ENCODE assay signal across 1 cellular context in genomic region chr12:818733-819132, GRCh38.
A peak's percentile ranks its signal among the peaks of the same experiment; 100 is the strongest.
TF ChIP-seq lines count a peak whose summit lies in the region.

No MANE protein-coding gene starts in this region.

TF ChIP-seq in K562, 482 proteins besides CTCF, POLR2A, EP300 and RAD21 (continued from another document and continues in another):
- TF ChIP-seq NR0B1 (IDR thresholded peaks at IDR 0.05; ENCODE audit: partially characterized antibody) (no peak), ESRRA (IDR thresholded peaks at IDR 0.05; ENCODE audit: borderline replicate concordance, low read depth) (no peak), NFE2 (IDR thresholded peaks at IDR 0.05; ENCODE audit: low read depth) (peak; percentile 74), MBD2 (IDR thresholded peaks at IDR 0.05; ENCODE audit: borderline replicate concordance, low read depth) (no peak), TCF15 (CRISPR knock-in tag; IDR thresholded peaks at IDR 0.05) (no peak), SAP30 (IDR thresholded peaks at IDR 0.05; ENCODE audit: borderline replicate concordance, insufficient read depth, low read depth, low read length, poor library complexity, severe bottlenecking) (no peak), ZBTB2 (IDR thresholded peaks at IDR 0.05) (no peak), ETV1 (tag; conservative IDR thresholded peaks at IDR 0.05; ENCODE audit: low read depth) (no peak), FOXO4 (CRISPR knock-in tag; IDR thresholded peaks at IDR 0.05) (no peak), BACH1 (tag; IDR thresholded peaks at IDR 0.05) (peak; percentile 29; the same call in 1 of the 2 replicates), MAFK (IDR thresholded peaks at IDR 0.05; ENCODE audit: low read length) (peak; percentile 86), TCF7 (IDR thresholded peaks at IDR 0.05; ENCODE audit: borderline replicate concordance) (no peak), PHB (CRISPR knock-in tag; IDR thresholded peaks at IDR 0.05) (no peak), ZNF512 (tag; IDR thresholded peaks at IDR 0.05) (no peak), SNRNP70 (optimal IDR thresholded peaks at IDR 0.05; ENCODE audit: low read depth, low read length) (no peak), YY1 (IDR thresholded peaks at IDR 0.05; ENCODE audit: borderline replicate concordance in 1 of 3, control insufficient read depth in 1 of 3, extremely low read depth in 1 of 3, insufficient read depth in 3 of 3, insufficient read length in 1 of 3, insufficient replicate concordance in 2 of 3, low read depth in 1 of 3, low read length in 2 of 3) (no peak), MIER1 (IDR thresholded peaks at IDR 0.05; ENCODE audit: low read depth) (no peak), DLX4 (CRISPR knock-in tag; IDR thresholded peaks at IDR 0.05) (no peak), E2F4 (CRISPR knock-in tag; IDR thresholded peaks at IDR 0.05; ENCODE audit: low read depth) (no peak), DPF2 (IDR thresholded peaks at IDR 0.05) (no peak), FOSL1 (tag; conservative IDR thresholded peaks at IDR 0.05) (no peak), EZH2 (IDR thresholded peaks at IDR 0.05; ENCODE audit: borderline replicate concordance, low read depth, low read length) (no peak), HCFC1 (IDR thresholded peaks at IDR 0.05; ENCODE audit: low read depth, low read length) (no peak), ZNF511 (CRISPR knock-in tag; IDR thresholded peaks at IDR 0.05) (no peak), USF2 (CRISPR knock-in tag; IDR thresholded peaks at IDR 0.05) (no peak), ZBTB1 (CRISPR knock-in tag; IDR thresholded peaks at IDR 0.05; ENCODE audit: borderline replicate concordance, low read depth) (no peak), ZNF347 (CRISPR knock-in tag; IDR thresholded peaks at IDR 0.05; ENCODE audit: low read depth) (no peak), POLR2H (tag; IDR thresholded peaks at IDR 0.05; ENCODE audit: low read depth) (no peak), C11orf30 (IDR thresholded peaks at IDR 0.05; ENCODE audit: low read depth) (peak; percentile 94), ZNF551 (CRISPR knock-in tag; IDR thresholded peaks at IDR 0.05) (no peak), CHCHD3 (CRISPR knock-in tag; IDR thresholded peaks at IDR 0.05) (no peak), MAFF (IDR thresholded peaks at IDR 0.05; ENCODE audit: low read length) (peak; percentile 88), RREB1 (CRISPR knock-in tag; IDR thresholded peaks at IDR 0.05) (no peak), ZNF316 (IDR thresholded peaks at IDR 0.05) (peak; percentile 97), ZNF395 (CRISPR knock-in tag; IDR thresholded peaks at IDR 0.05) (no peak), CEBPB (tag; IDR thresholded peaks at IDR 0.05) (no peak), ZZZ3 (IDR thresholded peaks at IDR 0.05) (no peak), NBN (IDR thresholded peaks at IDR 0.05; ENCODE audit: low read depth) (no peak), TRIM24 (IDR thresholded peaks at IDR 0.05) (no peak), CAMTA2 (CRISPR knock-in tag; conservative IDR thresholded peaks at IDR 0.05) (no peak), HDAC2 (IDR thresholded peaks at IDR 0.05) (no peak), L3MBTL2 (IDR thresholded peaks at IDR 0.05) (no peak), CSDE1 (IDR thresholded peaks at IDR 0.05) (no peak), PML (IDR thresholded peaks at IDR 0.05; ENCODE audit: low read length) (no peak), NR2C2 (CRISPR knock-in tag; IDR thresholded peaks at IDR 0.05) (no peak), NR2C2 (tag; IDR thresholded peaks at IDR 0.05) (no peak), SRSF1 (IDR thresholded peaks at IDR 0.05; ENCODE audit: low read depth, low read length) (no peak), CREBBP (IDR thresholded peaks at IDR 0.05; ENCODE audit: low read depth, low read length) (no peak), ZNF75A (CRISPR knock-in tag; IDR thresholded peaks at IDR 0.05) (no peak), FOXP4 (CRISPR knock-in tag; IDR thresholded peaks at IDR 0.05; ENCODE audit: borderline replicate concordance) (no peak)
